23 cellular contexts compared by ENCODE assay signal in the genomic region with DNA sequence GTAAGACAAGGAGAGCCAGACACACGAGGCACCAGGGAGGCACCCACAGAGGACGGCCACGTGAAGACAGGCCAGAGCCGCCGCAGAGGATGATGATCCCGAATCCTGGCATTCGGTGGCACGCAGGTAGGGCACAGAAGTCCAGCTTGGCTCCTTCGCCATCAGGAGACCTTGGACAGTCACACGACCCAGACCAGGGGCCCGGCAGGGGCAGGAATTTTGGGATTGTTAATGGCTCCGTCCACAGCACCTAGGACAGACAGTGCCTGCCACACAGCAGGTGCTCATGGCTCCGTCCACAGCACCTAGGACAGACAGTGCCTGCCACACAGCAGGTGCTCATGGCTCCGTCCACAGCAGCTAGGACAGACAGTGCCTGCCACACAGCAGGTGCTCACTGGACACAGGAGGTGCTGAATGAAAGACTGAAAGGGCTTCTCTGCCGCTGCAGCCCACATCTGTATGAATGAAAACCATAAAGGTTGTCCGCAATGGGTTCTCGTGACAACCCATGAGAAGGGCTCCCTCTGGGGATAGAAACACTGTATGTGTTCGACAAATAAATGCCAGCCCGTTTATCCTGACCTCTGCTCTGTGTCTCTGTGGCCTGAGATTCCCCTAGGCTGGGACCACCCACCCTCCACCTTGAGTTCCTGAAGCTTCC.
DNase-seq lines count a peak whose midpoint lies in the region; ATAC-seq, FAIRE-seq and TF ChIP-seq lines count a peak whose summit lies in the region.
"Had no signal": no experiment of that assay in that cellular context is flagged by ENCODE, and none has a peak within 500 bp of the region (broad histone marks: within the 10 kb centered on the region; RNA-seq: fewer than 3 reads in every experiment).

No MANE protein-coding gene starts in this region.

- H3K4me3 ChIP-seq in H1 (ENCODE audit: extremely low read depth in 1 of 4, insufficient read depth in 2 of 4, low read depth in 3 of 4, low read length in 4 of 4) (no peak overlapping the region), retinal pigment epithelial cell (ENCODE audit: low read length) (no peak overlapping the region), coronary artery (no peak overlapping the region)
- H3K4me3 ChIP-seq: heart left ventricle, upper lobe of left lung had no signal

- POLR2A ChIA-PET in H1 (lab: Charles Lee; ENCODE audit: partially characterized antibody), result no interaction called here

- H3K27me3 Mint-ChIP-seq in activated T-cell treated with anti-CD3 and anti-CD28 coated beads, Interleukin-2, amount 50 U/mL, for 72 hours (ENCODE audit: low read depth), result no peaks in the 10 kb centered on the region
- peaks cover 16 to 30% of the 10 kb centered on the region in 2 donors for H3K27me3 Mint-ChIP-seq in stimulated activated naive B cell treated with anti-CD40 and anti-IgM and Interleukin-4, amounts not matched to agents 10 μg/mL and 1 μg/mL and 100 μg/mL, for 72 hours

- no peak overlapping the region for H2AFZ ChIP-seq in H1 (ENCODE audit: low read length)
- H2AFZ ChIP-seq: parathyroid adenoma had no signal

- FAIRE-seq in H1 (lab: Jason Lieb, UNC), result no peak
- FAIRE-seq: A204.1, endometrium, GM12892 had no signal

- no peaks in the 10 kb centered on the region for H3K9me3 Mint-ChIP-seq in activated T-cell treated with anti-CD3 and anti-CD28 coated beads, Interleukin-2, amount 50 U/mL, for 72 hours
- H3K9me3 Mint-ChIP-seq in stimulated activated naive B cell treated with anti-CD40 and anti-IgM and Interleukin-4, amounts not matched to agents 10 μg/mL and 1 μg/mL and 100 μg/mL, for 72 hours, result no peaks in the 10 kb centered on the region
- H3K9me3 Mint-ChIP-seq: stimulated activated naive CD8-positive, alpha-beta T cell treated with anti-CD3 and anti-CD28 coated beads, Interleukin-15, amount 100 ng/mL, for 72 hours had no signal

- H3K27me3 ChIP-seq in H1 (replicated peaks in 1 of 4; ENCODE audit: control insufficient read depth in 3 of 4, extremely low read depth in 1 of 4, insufficient read depth in 3 of 4, low read length in 3 of 4), result no peaks in the 10 kb centered on the region
- H3K27me3 ChIP-seq: upper lobe of left lung had no signal

- H4K20me1 ChIP-seq in H1 (replicated peaks in 1 of 2; ENCODE audit: control insufficient read depth in 1 of 2, insufficient read depth in 2 of 2, low read length in 2 of 2), result no peaks in the 10 kb centered on the region

- no peak overlapping the region for H3K23ac ChIP-seq in H1 (ENCODE audit: insufficient read length)

- no peak overlapping the region for H4K8ac ChIP-seq in H1 (ENCODE audit: extremely low read depth, insufficient read depth, low read length)

- peaks cover 4% of the 10 kb centered on the region; the same call in 1 of the 2 replicates for H3K79me1 ChIP-seq in H1 (ENCODE audit: low read depth, low read length)

- H2BK120ac ChIP-seq in H1 (replicated peaks; ENCODE audit: low read depth, low read length), result no peak overlapping the region

- no peaks in the 10 kb centered on the region for H3K9me3 ChIP-seq in H1 (ENCODE audit: insufficient read depth in 2 of 2, low read depth in 1 of 2, low read length in 1 of 2)
- H3K9me3 ChIP-seq: heart left ventricle, upper lobe of left lung had no signal

- no peak overlapping the region for H3K14ac ChIP-seq in H1 (ENCODE audit: insufficient read length)

- no peak overlapping the region for H3K9ac ChIP-seq in H1 (replicated peaks in 1 of 4; ENCODE audit: extremely low read depth in 1 of 4, low read depth in 3 of 4, low read length in 3 of 4)
- H3K9ac ChIP-seq: parathyroid adenoma had no signal

- H3K4me1 ChIP-seq in H1 (replicated peaks in 1 of 4; ENCODE audit: control insufficient read depth in 3 of 4, insufficient read depth in 4 of 4, low read length in 3 of 4), result peaks cover 10 to 27% (median 13%) of the 10 kb centered on the region in 4 experiments
- H3K4me1 ChIP-seq: heart left ventricle, parathyroid adenoma, upper lobe of left lung had no signal

- no peak overlapping the region for H2BK5ac ChIP-seq in H1 (ENCODE audit: low read depth, low read length)

- no peaks in the 10 kb centered on the region for H3K36me3 Mint-ChIP-seq in activated T-cell treated with anti-CD3 and anti-CD28 coated beads, Interleukin-2, amount 50 U/mL, for 72 hours (ENCODE audit: insufficient read depth in 2 of 2)
- no peaks in the 10 kb centered on the region for H3K36me3 Mint-ChIP-seq in stimulated activated naive B cell treated with anti-CD40 and anti-IgM and Interleukin-4, amounts not matched to agents 10 μg/mL and 1 μg/mL and 100 μg/mL, for 72 hours

- no peak for TF ChIP-seq POLR2A in H1 (IDR thresholded peaks at IDR 0.05; ENCODE audit: control extremely low read depth in 1 of 2, low read depth in 2 of 2, low read length in 2 of 2)

- TF ChIP-seq CTCF in H1 (IDR thresholded peaks at IDR 0.05; ENCODE audit: control extremely low read depth in 1 of 3, insufficient read depth in 1 of 3, low read depth in 1 of 3, low read length in 3 of 3) (peak in 2 of 3 experiments; percentile 6 to 15; a peak in 2 of 4 replicates), retinal pigment epithelial cell (conservative IDR thresholded peaks at IDR 0.05; ENCODE audit: low read depth, low read length) (peak; percentile 11), coronary artery (IDR thresholded peaks at IDR 0.05) (no peak)

- 0 out of 2 replicates have a peak overlapping the region, but pooled peaks have one; percentile 15 for H2AK5ac ChIP-seq in H1 (ENCODE audit: low read depth, low read length)

- WGBS in H1 (ENCODE audit: extremely low coverage in 1 of 2, insufficient coverage in 1 of 2, insufficient read length in 1 of 2, insufficient replicate concordance in 2 of 2, low coverage in 1 of 2, low lambda C conversion rate in 2 of 2, missing lambda C conversion rate in 1 of 2), 2 experiments, result 89% methylated on average over 19 of the region's 19 CpGs; no CpG with 5 or more reads in 1 of the 2 experiments

- H2BK12ac ChIP-seq in H1 (ENCODE audit: low read depth, low read length), result no peak overlapping the region

- H3K23me2 ChIP-seq in H1 (ENCODE audit: low read depth, low read length), result peaks cover 4% of the 10 kb centered on the region; the same call in 1 of the 2 replicates

- no peak overlapping the region for H3K56ac ChIP-seq in H1 (replicated peaks; ENCODE audit: insufficient read length, low read depth, low read length)

- TF ChIP-seq RAD21 in H1 (IDR thresholded peaks at IDR 0.05 in 1 of 2, conservative IDR thresholded peaks at IDR 0.05 in 1 of 2; ENCODE audit: low read depth in 2 of 2, low read length in 2 of 2), result peak; percentile 30 to 52

- no peak overlapping the region for H3K18ac ChIP-seq in H1 (ENCODE audit: extremely low read depth, low read length)

- CTCF ChIA-PET in H1 (lab: Charles Lee; ENCODE audit: partially characterized antibody), result interaction anchor here (0.8 to 1.8 kb wide), 5 partner anchors 16 to 279 kb away, joined by 3 to 6 read pairs (median 3); no protein-coding TSS in a partner anchor

- H3K4me1 Mint-ChIP-seq in activated T-cell treated with anti-CD3 and anti-CD28 coated beads, Interleukin-2, amount 50 U/mL, for 72 hours (ENCODE audit: low read depth), result no peaks in the 10 kb centered on the region
- H3K4me1 Mint-ChIP-seq in stimulated activated naive B cell treated with anti-CD40 and anti-IgM and Interleukin-4, amounts not matched to agents 10 μg/mL and 1 μg/mL and 100 μg/mL, for 72 hours, result no peaks in the 10 kb centered on the region
- H3K4me1 Mint-ChIP-seq: stimulated activated naive CD8-positive, alpha-beta T cell treated with anti-CD3 and anti-CD28 coated beads, Interleukin-15, amount 100 ng/mL, for 72 hours had no signal

- no peak for ATAC-seq in activated T-cell treated with anti-CD3 and anti-CD28 coated beads, Interleukin-2, amount 50 U/mL, for 72 hours (replicated peaks in 1 of 2)
- no peak for ATAC-seq in stimulated activated naive B cell treated with anti-CD40 and anti-IgM and Interleukin-4, amounts not matched to agents 10 μg/mL and 1 μg/mL and 100 μg/mL, for 72 hours (replicated peaks)
- ATAC-seq: heart left ventricle; stimulated activated naive CD8-positive, alpha-beta T cell treated with anti-CD3 and anti-CD28 coated beads, Interleukin-15, amount 100 ng/mL, for 72 hours had no signal

- H3K4me2 ChIP-seq in H1 (ENCODE audit: insufficient read depth in 1 of 2, low read depth in 2 of 2, low read length in 2 of 2), result no peak overlapping the region

- TF ChIP-seq EP300 in H1 (IDR thresholded peaks at IDR 0.05; ENCODE audit: borderline replicate concordance in 1 of 2, low read depth in 2 of 2, low read length in 2 of 2), result no peak

- no peak overlapping the region for H4K91ac ChIP-seq in H1 (replicated peaks; ENCODE audit: insufficient read length, low read length)

- DNase-seq in NCI-H2196 (lab: John Stamatoyannopoulos, UW; ENCODE audit: unreplicated experiment) (peak; percentile 41), NCI-H2196 treated with DMSO at 0.1 percent for 48 hours (lab: John Stamatoyannopoulos, UW; ENCODE audit: unreplicated experiment) (no peak), NCI-H146 treated with DMSO at 0.1 percent for 48 hours (lab: John Stamatoyannopoulos, UW; ENCODE audit: unreplicated experiment) (peak; percentile 24), H1 (ENCODE audit: low read depth in 1 of 2, low spot score in 2 of 2) (no peak), retinal pigment epithelial cell (ENCODE audit: low read depth) (no peak), coronary artery (ENCODE audit: low spot score) (no peak)
- no peak for DNase-seq in activated T-cell treated with anti-CD3 and anti-CD28 coated beads, Interleukin-2, amount 50 U/mL, for 72 hours
- no peak for DNase-seq in stimulated activated naive B cell treated with anti-CD40 and anti-IgM and Interleukin-4, amounts not matched to agents 10 μg/mL and 1 μg/mL and 100 μg/mL, for 72 hours
- DNase-seq: activated CD4-positive, alpha-beta T cell treated with anti-CD3 and anti-CD28 coated beads, Interleukin-2, amount 50 U/mL, for 4 hours; activated naive CD4-positive, alpha-beta T cell treated with anti-CD3 and anti-CD28 coated beads, Interleukin-2, amount 50 U/mL, for 16 hours; DMS53; H7; heart left ventricle; NCI-H1694; NCI-H446 treated with DMSO at 0.1 percent for 48 hours; Right ventricle myocardium superior; stimulated activated CD4-positive, alpha-beta T cell treated with anti-CD3 and anti-CD28 coated beads, Interleukin-2, amount 100 ng/mL, for 48 hours; stimulated activated naive CD8-positive, alpha-beta T cell treated with anti-CD3 and anti-CD28 coated beads, Interleukin-15, amount 100 ng/mL, for 72 hours; upper lobe of left lung had no signal

- no peak overlapping the region for H2BK15ac ChIP-seq in H1 (ENCODE audit: low read length)

- no peak overlapping the region for H2BK20ac ChIP-seq in H1 (ENCODE audit: low read length)

- H3K4ac ChIP-seq in H1 (replicated peaks; ENCODE audit: insufficient read length, low read depth, low read length), result peak overlapping the region; percentile 14

- no peak overlapping the region for H3K4me3 Mint-ChIP-seq in activated T-cell treated with anti-CD3 and anti-CD28 coated beads, Interleukin-2, amount 50 U/mL, for 72 hours
- no peak overlapping the region for H3K4me3 Mint-ChIP-seq in stimulated activated naive B cell treated with anti-CD40 and anti-IgM and Interleukin-4, amounts not matched to agents 10 μg/mL and 1 μg/mL and 100 μg/mL, for 72 hours
- H3K4me3 Mint-ChIP-seq: stimulated activated naive CD8-positive, alpha-beta T cell treated with anti-CD3 and anti-CD28 coated beads, Interleukin-15, amount 100 ng/mL, for 72 hours had no signal

- no peak overlapping the region for H3K27ac ChIP-seq in H1 (ENCODE audit: low read depth, low read length)
- H3K27ac ChIP-seq in coronary artery, result no peak overlapping the region
- H3K27ac ChIP-seq: heart left ventricle, parathyroid adenoma, upper lobe of left lung had no signal

- H3K79me2 ChIP-seq in H1 (ENCODE audit: control insufficient read depth in 1 of 2, insufficient read depth in 2 of 2, low read length in 2 of 2), result no peaks in the 10 kb centered on the region
- H3K79me2 ChIP-seq: parathyroid adenoma had no signal

- H3K36me3 ChIP-seq in H1 (ENCODE audit: control insufficient read depth in 2 of 4, insufficient read depth in 4 of 4, low read length in 3 of 4), result no peaks in the 10 kb centered on the region
- H3K36me3 ChIP-seq: heart left ventricle, upper lobe of left lung had no signal

- H3K27ac Mint-ChIP-seq in activated T-cell treated with anti-CD3 and anti-CD28 coated beads, Interleukin-2, amount 50 U/mL, for 72 hours, result no peak overlapping the region
- no peak overlapping the region for H3K27ac Mint-ChIP-seq in stimulated activated naive B cell treated with anti-CD40 and anti-IgM and Interleukin-4, amounts not matched to agents 10 μg/mL and 1 μg/mL and 100 μg/mL, for 72 hours
- H3K27ac Mint-ChIP-seq: stimulated activated naive CD8-positive, alpha-beta T cell treated with anti-CD3 and anti-CD28 coated beads, Interleukin-15, amount 100 ng/mL, for 72 hours had no signal

- no peak overlapping the region for H4K5ac ChIP-seq in H1 (ENCODE audit: insufficient read length, low read depth, low read length)

Comparison
In these comparisons a context has a peak if more than half of its experiments do, and no peak if none do; other contexts are left out.
1. DNase-seq: peak in NCI-H2196 (single experiment) and NCI-H146 treated with DMSO at 0.1 percent for 48 hours (single experiment); none in NCI-H2196 treated with DMSO at 0.1 percent for 48 hours (single experiment), H1 (0 of 2), retinal pigment epithelial cell (single experiment), coronary artery (single experiment), activated T-cell treated with anti-CD3 and anti-CD28 coated beads, Interleukin-2, amount 50 U/mL, for 72 hours (0 of 2) and stimulated activated naive B cell treated with anti-CD40 and anti-IgM and Interleukin-4, amounts not matched to agents 10 μg/mL and 1 μg/mL and 100 μg/mL, for 72 hours (single experiment).